8 cellular contexts compared by ENCODE assay signal in the genomic region with DNA sequence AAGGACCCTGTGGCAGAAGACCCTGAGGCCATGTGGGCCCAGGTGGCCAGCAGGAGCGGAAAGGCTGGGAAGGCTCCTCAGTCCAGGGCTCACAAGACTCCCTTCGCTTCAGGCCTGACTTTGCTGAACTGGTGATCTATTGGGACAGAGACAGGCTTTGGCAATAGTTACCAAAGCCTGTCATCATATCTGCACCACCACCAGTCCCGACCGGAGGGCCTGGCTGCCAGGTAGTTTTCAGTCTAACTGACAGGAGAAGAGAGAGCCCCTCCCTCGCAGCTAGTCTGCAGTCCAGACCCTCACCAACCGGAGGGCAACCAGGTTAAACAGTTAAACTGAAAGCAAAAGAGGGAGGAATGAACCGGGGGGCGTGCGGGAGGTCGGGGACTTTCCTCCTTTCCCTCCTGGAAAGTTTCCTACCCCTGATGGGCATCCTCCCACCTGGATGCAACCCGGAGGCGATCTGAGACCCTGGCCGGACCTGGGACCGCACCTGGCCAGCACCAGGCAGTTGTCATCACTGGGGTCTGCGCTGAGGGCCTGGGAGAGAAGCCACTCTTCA. TPM values are rescaled to one million over a fixed set of nuclear protein-coding genes. Genes with fewer than 3 reads are reported as not detected.
A peak's percentile ranks its signal among the peaks of the same experiment; 100 is the strongest.
DNase-seq lines count a peak whose midpoint lies in the region; ATAC-seq and TF ChIP-seq lines count a peak whose summit lies in the region.

No MANE protein-coding gene starts in this region.

- H3K4me1 ChIP-seq in NT2/D1 (ENCODE audit: insufficient read depth, insufficient read length) (no peaks in the 10 kb centered on the region), heart left ventricle (peaks cover 0 to 46% (median 3%) of the 10 kb centered on the region in 12 donors), rectal smooth muscle tissue (ENCODE audit: control insufficient read depth, insufficient read depth, low read length) (peaks cover 3% of the 10 kb centered on the region)

- TF ChIP-seq CTCF in Calu3 (IDR thresholded peaks at IDR 0.05; ENCODE audit: unreplicated experiment): no peak
- no peak for TF ChIP-seq CTCF in heart left ventricle (IDR thresholded peaks at IDR 0.05)

- intact Hi-C loops in Calu3 (cut with micrococcal nuclease; ENCODE audit: unreplicated experiment) (loop anchor here (10.0 kb wide), 1 partner anchor 1324 kb away; no protein-coding TSS in a partner anchor), heart left ventricle (cut with DNase I) (loop anchor here in 1 of 10 donors (5.0 kb wide), 1 partner anchor 72 kb away; no protein-coding TSS in a partner anchor)
- intact Hi-C loops in activated naive CD4-positive, alpha-beta T cell treated with anti-CD3 and anti-CD28 coated beads for 36 hours (cut with micrococcal nuclease): loop anchor here (1.0 to 10.0 kb wide), 3 partner anchors 9 to 756 kb away; no protein-coding TSS in a partner anchor

- H3K4me1 Mint-ChIP-seq in Calu3 (ENCODE audit: low read depth, unreplicated experiment): no peaks in the 10 kb centered on the region
- H3K4me1 Mint-ChIP-seq in activated naive CD4-positive, alpha-beta T cell treated with anti-CD3 and anti-CD28 coated beads for 36 hours (ENCODE audit: low read depth): peaks cover 42% of the 10 kb centered on the region

- no peak for TF ChIP-seq POLR2A in heart left ventricle (IDR thresholded peaks at IDR 0.05)

- 8 to 17% (median 9%) methylated on average over 14 to 15 of the region's 15 CpGs for WGBS in heart left ventricle, 4 donors

- H3K9me3 Mint-ChIP-seq in Calu3 (ENCODE audit: low read depth, unreplicated experiment): no peaks in the 10 kb centered on the region
- no peaks in the 10 kb centered on the region for H3K9me3 Mint-ChIP-seq in activated naive CD4-positive, alpha-beta T cell treated with anti-CD3 and anti-CD28 coated beads for 36 hours

- H3K9me3 ChIP-seq in NT2/D1 (ENCODE audit: insufficient read depth, low read length): no peaks in the 10 kb centered on the region
- H3K9me3 ChIP-seq in heart left ventricle: no peaks in the 10 kb centered on the region

- no peaks in the 10 kb centered on the region for H3K27me3 Mint-ChIP-seq in Calu3 (ENCODE audit: unreplicated experiment)
- H3K27me3 Mint-ChIP-seq in activated naive CD4-positive, alpha-beta T cell treated with anti-CD3 and anti-CD28 coated beads for 36 hours (ENCODE audit: low read depth): no peaks in the 10 kb centered on the region

- no peaks in the 10 kb centered on the region for H3K36me3 ChIP-seq in H7 (replicated peaks; ENCODE audit: control insufficient read depth, insufficient read depth, low read length)
- no peaks in the 10 kb centered on the region for H3K36me3 ChIP-seq in NT2/D1 (ENCODE audit: insufficient read depth, insufficient read length, low read length)
- no peaks in the 10 kb centered on the region for H3K36me3 ChIP-seq in heart left ventricle
- H3K36me3 ChIP-seq in rectal smooth muscle tissue (ENCODE audit: control insufficient read depth, insufficient read depth, low read length): no peaks in the 10 kb centered on the region

- H3K27ac ChIP-seq in heart left ventricle (peak overlapping the region; percentile 72 to 96 (median 87)), rectal smooth muscle tissue (ENCODE audit: low read depth, low read length) (peak overlapping the region; percentile 76)

- H3K9ac ChIP-seq in NT2/D1 (ENCODE audit: insufficient read length, low read depth) (peak overlapping the region; percentile 71), rectal smooth muscle tissue (ENCODE audit: low read length) (peak overlapping the region; percentile 80)

- H3K4me3 Mint-ChIP-seq in Calu3 (ENCODE audit: low read depth, unreplicated experiment): peak overlapping the region; percentile 80
- H3K4me3 Mint-ChIP-seq in activated naive CD4-positive, alpha-beta T cell treated with anti-CD3 and anti-CD28 coated beads for 36 hours: peak overlapping the region; percentile 80

- no TSS peak for BruUV-seq in Calu3 (replicated peaks; lab: Mats Ljungman, UMichigan)

- peak in 2 of 4 donors; percentile 17 to 23 for ATAC-seq in heart left ventricle
- ATAC-seq in GM21786 (IDR thresholded peaks at IDR 0.05; ENCODE audit: unreplicated experiment): no peak
- ATAC-seq in GM18868 (IDR thresholded peaks at IDR 0.05; ENCODE audit: unreplicated experiment): no peak

- peaks cover 21% of the 10 kb centered on the region for H3K36me3 Mint-ChIP-seq in Calu3 (ENCODE audit: insufficient read depth, unreplicated experiment)
- peaks cover 25% of the 10 kb centered on the region for H3K36me3 Mint-ChIP-seq in activated naive CD4-positive, alpha-beta T cell treated with anti-CD3 and anti-CD28 coated beads for 36 hours (ENCODE audit: low read depth)

- peak overlapping the region; percentile 78 for H3K4me3 ChIP-seq in H7 (ENCODE audit: insufficient read depth, low read depth, low read length)
- peak overlapping the region; percentile 63 for H3K4me3 ChIP-seq in NT2/D1 (ENCODE audit: insufficient read length, low read depth)
- H3K4me3 ChIP-seq in heart left ventricle: peak overlapping the region; percentile 73 to 94 (median 84)
- peak overlapping the region; percentile 86 for H3K4me3 ChIP-seq in rectal smooth muscle tissue (ENCODE audit: low read length)

- H3K27ac Mint-ChIP-seq in Calu3 (ENCODE audit: unreplicated experiment): peak overlapping the region; percentile 80
- H3K27ac Mint-ChIP-seq in activated naive CD4-positive, alpha-beta T cell treated with anti-CD3 and anti-CD28 coated beads for 36 hours: peak overlapping the region; percentile 94

- H3K27me3 ChIP-seq in H7 (ENCODE audit: control insufficient read depth, insufficient read depth, low read length) (peaks cover 7% of the 10 kb centered on the region), NT2/D1 (ENCODE audit: insufficient read depth, insufficient read length) (peaks cover 2% of the 10 kb centered on the region), heart left ventricle (no peaks in the 10 kb centered on the region), rectal smooth muscle tissue (ENCODE audit: control insufficient read depth, insufficient read depth, low read length) (no peaks in the 10 kb centered on the region)

- CTCF ChIA-PET in Calu3 (lab: Charles Lee): no interaction called here
- CTCF ChIA-PET in activated naive CD4-positive, alpha-beta T cell treated with anti-CD3 and anti-CD28 coated beads for 36 hours (lab: Charles Lee): interaction anchor here (0.6 to 1.8 kb wide), 3 partner anchors 47 to 71 kb away, joined by 3 to 12 read pairs (median 5); no protein-coding TSS in a partner anchor

- DNase-seq in Calu3 (peak; percentile 28), H7 (no peak), NT2/D1 (ENCODE audit: low read depth, low spot score) (no peak), heart left ventricle (peak in 3 of 5 donors; percentile 12 to 30 (median 20))
- DNase-seq in activated naive CD4-positive, alpha-beta T cell treated with anti-CD3 and anti-CD28 coated beads for 36 hours: peak; percentile 55

RNA-seq across cellular contexts. Expression of a gene that starts 0.5 kb away (rescaled TPM):
- total RNA-seq in Calu3 (2022) (25.1 and 28.9 TPM in 2 replicates), heart left ventricle (10 to 100 TPM in 1 of 9 donors, 1 to 10 TPM in 8; 1.8 to 17.2 (median 4.2) TPM)
- total RNA-seq in H7 (2014; rRNA removed; shearing (Covaris generic)): 0.90 and 1.5 TPM in 2 replicates
- 100 to 1,000 TPM; 119 to 124 TPM for total RNA-seq in activated naive CD4-positive, alpha-beta T cell treated with anti-CD3 and anti-CD28 coated beads for 36 hours
- 1 to 10 TPM; 1.4 to 9.0 TPM for polyA plus RNA-seq in heart left ventricle

RNA-seq across cellular contexts. Expression of a gene that starts 29.8 kb away (rescaled TPM):
- total RNA-seq in Calu3 (2022): 16.6 and 17.1 TPM in 2 replicates
- 18.8 and 20.1 TPM in 2 replicates for total RNA-seq in H7 (2014; rRNA removed; shearing (Covaris generic))
- total RNA-seq in activated naive CD4-positive, alpha-beta T cell treated with anti-CD3 and anti-CD28 coated beads for 36 hours: 1 to 10 TPM; 7.3 to 9.2 TPM
- total RNA-seq in heart left ventricle: 10 to 100 TPM in 1 of 9 donors, 1 to 10 TPM in 8; 5.8 to 12.0 (median 7.7) TPM
- polyA plus RNA-seq in heart left ventricle: 10 to 100 TPM; 14.8 to 18.0 TPM

RNA-seq across cellular contexts. Expression of a gene that starts 29.9 kb away (rescaled TPM):
- total RNA-seq in Calu3 (2022) (17.5 and 23.5 TPM in 2 replicates), heart left ventricle (10 to 100 TPM in 1 of 9 donors, 1 to 10 TPM in 8; 2.4 to 10.3 (median 3.0) TPM)
- 7.1 and 10.1 TPM in 2 replicates for total RNA-seq in H7 (2014; rRNA removed; shearing (Covaris generic))
- 10 to 100 TPM; 13.3 to 13.8 TPM for total RNA-seq in activated naive CD4-positive, alpha-beta T cell treated with anti-CD3 and anti-CD28 coated beads for 36 hours
- 1 to 10 TPM; 2.3 to 3.5 TPM for polyA plus RNA-seq in heart left ventricle

Comparison
In these comparisons a context has a peak if more than half of its experiments do, and no peak if none do; other contexts are left out.
1. DNase-seq: peak in Calu3 (single experiment), activated naive CD4-positive, alpha-beta T cell treated with anti-CD3 and anti-CD28 coated beads for 36 hours (single experiment) and heart left ventricle (3 of 5); none in H7 (single experiment) and NT2/D1 (single experiment).
2. Peak in every context shown above with its lines, with median percentiles within 50 percentile points of each other: H3K4me3 ChIP-seq.